ENCODE assay signal across 20 cellular contexts in genomic region chr17:10072086-10072485, GRCh38.
"Had no signal": no experiment of that assay in that cellular context is flagged by ENCODE, and none has a peak within 500 bp of the region (broad histone marks: within the 10 kb centered on the region; RNA-seq: fewer than 3 reads in every experiment).

No MANE protein-coding gene starts in this region.

- H3K27ac ChIP-seq: HL-60, KMS-11 had no signal

- H3K4me3 ChIP-seq: K562 had no signal

- H3K9me3 Mint-ChIP-seq: IgD-negative memory B cell had no signal

- H3K9me3 ChIP-seq: SK-N-SH had no signal

- H3K4me3 Mint-ChIP-seq: IgD-negative memory B cell had no signal

- DNase-seq: Kasumi-1, MV-4-11, NCI-H1048, NCI-H1105, NCI-H1417, NCI-H1436 treated with DMSO at 0.1 percent for 48 hours, NCI-H1694, NCI-H187 treated with DMSO at 0.1 percent for 48 hours, NCI-H2029 treated with DMSO at 0.1 percent for 48 hours, NCI-H2227 treated with DMSO at 0.1 percent for 48 hours, NCI-H524 treated with DMSO at 0.1 percent for 48 hours, NCI-H69, NCI-H774, RPMI8226, SHP77, SK-N-SH had no signal

- ATAC-seq: K562 had no signal
